Comparison of ENCODE assay signal across 24 cellular contexts in genomic region chr7:79921976-79922375, GRCh38.
"Had no signal": no experiment of that assay in that cellular context is flagged by ENCODE, and none has a peak within 500 bp of the region (broad histone marks: within the 10 kb centered on the region; RNA-seq: fewer than 3 reads in every experiment).

No MANE protein-coding gene starts in this region.

- DNase-seq: head of caudate nucleus; hippocampal formation; left colon; left lung; lower lobe of right lung; mammary epithelial cell; mesenchymal stem cell; naive thymus-derived CD8-positive, alpha-beta T cell; occipital lobe; psoas muscle; stimulated activated CD4-positive, alpha-beta T cell treated with anti-CD3 and anti-CD28 coated beads, Interleukin-4, amount 100 ng/mL, for 24 hours; stimulated activated naive B cell treated with anti-CD40 and anti-IgM and Interleukin-4, amounts not matched to agents 10 μg/mL and 1 μg/mL and 100 μg/mL, for 72 hours; tibial artery had no signal

- H3K9me3 Mint-ChIP-seq: stimulated activated naive B cell treated with anti-CD40 and anti-IgM and Interleukin-4, amounts not matched to agents 10 μg/mL and 1 μg/mL and 100 μg/mL, for 72 hours had no signal

- ATAC-seq: left colon; left lung; naive thymus-derived CD8-positive, alpha-beta T cell; psoas muscle; right lobe of liver had no signal

- H3K4me1 Mint-ChIP-seq: nephron; neural crest cell; stimulated activated naive B cell treated with anti-CD40 and anti-IgM and Interleukin-4, amounts not matched to agents 10 μg/mL and 1 μg/mL and 100 μg/mL, for 72 hours had no signal

- H3K27ac Mint-ChIP-seq: nephron; stimulated activated naive B cell treated with anti-CD40 and anti-IgM and Interleukin-4, amounts not matched to agents 10 μg/mL and 1 μg/mL and 100 μg/mL, for 72 hours; stimulated activated naive CD8-positive, alpha-beta T cell treated with anti-CD3 and anti-CD28 coated beads, Interleukin-15, Interleukin-2, amounts not matched to agents 100 ng/mL and 50 ng/mL, for 24 hours had no signal

- H3K36me3 ChIP-seq: left lung, lower lobe of right lung, neutrophil, right atrium auricular region, right lobe of liver, suprapubic skin, thoracic aorta, tibial artery, vagina had no signal

- H3K9ac ChIP-seq: parathyroid adenoma had no signal

- H3K9me3 ChIP-seq: lower lobe of right lung, neutrophil, psoas muscle, right atrium auricular region, right lobe of liver, suprapubic skin, thoracic aorta, vagina had no signal

- H3K4me1 ChIP-seq: left lung, lower lobe of right lung, parathyroid adenoma, psoas muscle, right atrium auricular region, right lobe of liver, suprapubic skin, tibial artery, vagina had no signal

- H3K4me3 Mint-ChIP-seq: naive thymus-derived CD8-positive, alpha-beta T cell; nephron; neural crest cell; stimulated activated naive B cell treated with anti-CD40 and anti-IgM and Interleukin-4, amounts not matched to agents 10 μg/mL and 1 μg/mL and 100 μg/mL, for 72 hours; stimulated activated naive CD8-positive, alpha-beta T cell treated with anti-CD3 and anti-CD28 coated beads, Interleukin-15, Interleukin-2, amounts not matched to agents 100 ng/mL and 50 ng/mL, for 24 hours had no signal

- H3K36me3 Mint-ChIP-seq: stimulated activated naive B cell treated with anti-CD40 and anti-IgM and Interleukin-4, amounts not matched to agents 10 μg/mL and 1 μg/mL and 100 μg/mL, for 72 hours had no signal

- H3K27ac ChIP-seq: left lung, lower lobe of right lung, neutrophil, parathyroid adenoma, psoas muscle, right atrium auricular region, right lobe of liver, skin epidermis, suprapubic skin, thoracic aorta, tibial artery, vagina had no signal

- H3K27me3 ChIP-seq: left lung, neutrophil, right atrium auricular region, right lobe of liver, suprapubic skin, tibial artery, vagina had no signal

- H2AFZ ChIP-seq: parathyroid adenoma had no signal

- H3K4me3 ChIP-seq: left lung, lower lobe of right lung, psoas muscle, right atrium auricular region, right lobe of liver, skin epidermis, suprapubic skin, thoracic aorta, tibial artery, vagina had no signal
